Comparison of ENCODE assay signal across 28 cellular contexts in genomic region chr2:160940271-160940670, GRCh38.
DNase-seq lines count a peak whose midpoint lies in the region; ATAC-seq and TF ChIP-seq lines count a peak whose summit lies in the region.
"Had no signal": no experiment of that assay in that cellular context is flagged by ENCODE, and none has a peak within 500 bp of the region (broad histone marks: within the 10 kb centered on the region; RNA-seq: fewer than 3 reads in every experiment).

No MANE protein-coding gene starts in this region.

- TF ChIP-seq CTCF in fibroblast of mammary gland (conservative IDR thresholded peaks at IDR 0.05; ENCODE audit: control insufficient read depth, insufficient read depth, low read depth, low read length): no peak

- peaks cover 7% of the 10 kb centered on the region for H3K4me1 Mint-ChIP-seq in activated T-helper 2 cell treated with anti-CD3 and anti-CD28 coated beads, Interferon-gamma antibody, Interleukin-2, Interleukin-4, amounts not matched to agents 10 μg/mL and 5 μg/mL and 100 μg/mL, durations not matched to agents 14 hours and 24 hours and 36 hours (ENCODE audit: low read depth)
- peaks cover 25% of the 10 kb centered on the region for H3K4me1 Mint-ChIP-seq in activated CD4-positive, alpha-beta memory T cell treated with anti-CD3 and anti-CD28 coated beads for 36 hours (ENCODE audit: low read depth)

- CTCF ChIA-PET in activated CD4-positive, alpha-beta memory T cell treated with anti-CD3 and anti-CD28 coated beads for 36 hours (lab: Charles Lee): no interaction called here

- intact Hi-C loops in activated T-helper 2 cell treated with anti-CD3 and anti-CD28 coated beads, Interferon-gamma antibody, Interleukin-2, Interleukin-4, amounts not matched to agents 10 μg/mL and 5 μg/mL and 100 μg/mL, durations not matched to agents 14 hours and 24 hours and 36 hours (cut with micrococcal nuclease): no loop called here
- intact Hi-C loops in activated CD4-positive, alpha-beta memory T cell treated with anti-CD3 and anti-CD28 coated beads for 36 hours (cut with micrococcal nuclease): no loop called here

- H3K4me3 Mint-ChIP-seq in activated T-helper 2 cell treated with anti-CD3 and anti-CD28 coated beads, Interferon-gamma antibody, Interleukin-2, Interleukin-4, amounts not matched to agents 10 μg/mL and 5 μg/mL and 100 μg/mL, durations not matched to agents 14 hours and 24 hours and 36 hours (ENCODE audit: low read depth): no peak overlapping the region
- no peak overlapping the region for H3K4me3 Mint-ChIP-seq in activated CD4-positive, alpha-beta memory T cell treated with anti-CD3 and anti-CD28 coated beads for 36 hours
- H3K4me3 Mint-ChIP-seq: activated CD4-positive, alpha-beta memory T cell treated with anti-CD3 and anti-CD28 coated beads, Interleukin-2, amount 10 ng/mL, durations not matched to agents 7 days and 5 days; activated naive CD8-positive, alpha-beta T cell treated with anti-CD3 and anti-CD28 coated beads, Interleukin-2, amount 50 U/mL, for 24 hours; central memory CD8-positive, alpha-beta T cell; mesothelial cell of epicardium; T-cell had no signal

- POLR2A ChIA-PET in activated CD4-positive, alpha-beta memory T cell treated with anti-CD3 and anti-CD28 coated beads for 36 hours (lab: Charles Lee): no interaction called here

- no peak overlapping the region for H3K4me3 ChIP-seq in fibroblast of mammary gland (ENCODE audit: control insufficient read depth, low read depth, low read length)
- H3K4me3 ChIP-seq: psoas muscle, SJCRH30, suprapubic skin had no signal

- H3K27me3 Mint-ChIP-seq in activated T-helper 2 cell treated with anti-CD3 and anti-CD28 coated beads, Interferon-gamma antibody, Interleukin-2, Interleukin-4, amounts not matched to agents 10 μg/mL and 5 μg/mL and 100 μg/mL, durations not matched to agents 14 hours and 24 hours and 36 hours (ENCODE audit: low read depth): peaks cover 2% of the 10 kb centered on the region
- no peaks in the 10 kb centered on the region for H3K27me3 Mint-ChIP-seq in activated CD4-positive, alpha-beta memory T cell treated with anti-CD3 and anti-CD28 coated beads for 36 hours
- H3K27me3 Mint-ChIP-seq: activated CD4-positive, alpha-beta memory T cell treated with anti-CD3 and anti-CD28 coated beads, Interleukin-2, amount 10 ng/mL, durations not matched to agents 7 days and 5 days; activated naive CD8-positive, alpha-beta T cell treated with anti-CD3 and anti-CD28 coated beads, Interleukin-2, amount 50 U/mL, for 24 hours had no signal

- no peaks in the 10 kb centered on the region for H3K9me3 Mint-ChIP-seq in activated T-helper 2 cell treated with anti-CD3 and anti-CD28 coated beads, Interferon-gamma antibody, Interleukin-2, Interleukin-4, amounts not matched to agents 10 μg/mL and 5 μg/mL and 100 μg/mL, durations not matched to agents 14 hours and 24 hours and 36 hours
- no peaks in the 10 kb centered on the region for H3K9me3 Mint-ChIP-seq in activated CD4-positive, alpha-beta memory T cell treated with anti-CD3 and anti-CD28 coated beads for 36 hours
- H3K9me3 Mint-ChIP-seq: activated CD4-positive, alpha-beta memory T cell treated with anti-CD3 and anti-CD28 coated beads, Interleukin-2, amount 10 ng/mL, durations not matched to agents 7 days and 5 days; CD8-positive, alpha-beta memory T cell; central memory CD8-positive, alpha-beta T cell; naive B cell; T-cell had no signal

- H3K27ac Mint-ChIP-seq in activated T-helper 2 cell treated with anti-CD3 and anti-CD28 coated beads, Interferon-gamma antibody, Interleukin-2, Interleukin-4, amounts not matched to agents 10 μg/mL and 5 μg/mL and 100 μg/mL, durations not matched to agents 14 hours and 24 hours and 36 hours: no peak overlapping the region
- H3K27ac Mint-ChIP-seq in activated CD4-positive, alpha-beta memory T cell treated with anti-CD3 and anti-CD28 coated beads for 36 hours: no peak overlapping the region
- H3K27ac Mint-ChIP-seq: activated CD4-positive, alpha-beta memory T cell treated with anti-CD3 and anti-CD28 coated beads, Interleukin-2, amount 10 ng/mL, durations not matched to agents 7 days and 5 days; activated naive CD8-positive, alpha-beta T cell treated with anti-CD3 and anti-CD28 coated beads, Interleukin-2, amount 50 U/mL, for 24 hours; mesothelial cell of epicardium had no signal

- DNase-seq in AG08395 (ENCODE audit: low spot score): peak; percentile 26
- peak; percentile 26 for DNase-seq in RPMI7951 (ENCODE audit: low read depth)
- DNase-seq in fibroblast of mammary gland (ENCODE audit: low read depth): peak; percentile 49
- no peak for DNase-seq in activated T-helper 2 cell treated with anti-CD3 and anti-CD28 coated beads, Interferon-gamma antibody, Interleukin-2, Interleukin-4, amounts not matched to agents 10 μg/mL and 5 μg/mL and 100 μg/mL, durations not matched to agents 14 hours and 24 hours and 36 hours (ENCODE audit: low spot score)
- no peak for DNase-seq in T1000 (lab: John Stamatoyannopoulos, UW)
- DNase-seq in activated CD4-positive, alpha-beta memory T cell treated with anti-CD3 and anti-CD28 coated beads for 36 hours: no peak
- DNase-seq in GM19238 (ENCODE audit: insufficient read length, low spot score): no peak
- DNase-seq: activated CD4-positive, alpha-beta memory T cell treated with anti-CD3 and anti-CD28 coated beads, Interleukin-2, amount 10 ng/mL, durations not matched to agents 7 days and 5 days; activated gamma-delta T cell treated with Interleukin-2 at 50 U/mL for 16 hours; activated naive CD8-positive, alpha-beta T cell treated with anti-CD3 and anti-CD28 coated beads, Interleukin-2, amount 50 U/mL, for 24 hours; CD8-positive, alpha-beta memory T cell; dermis blood vessel endothelial cell; DMS 273 treated with DMSO at 0.1 percent for 48 hours; islet precursor cell; naive B cell; NCI-H1092; NCI-H187 treated with DMSO at 0.1 percent for 48 hours; NCI-H524 treated with DMSO at 0.1 percent for 48 hours; psoas muscle; SJCRH30; stimulated activated naive CD4-positive, alpha-beta T cell had no signal

- ATAC-seq in HG02798 (IDR thresholded peaks at IDR 0.05; ENCODE audit: poor library complexity, unreplicated experiment): peak; percentile 3
- ATAC-seq: activated CD4-positive, CD25-positive, alpha-beta regulatory T cell treated with anti-CD3 and anti-CD28 coated beads, Interleukin-2, amount 50 U/mL, for 24 hours; activated naive CD8-positive, alpha-beta T cell treated with anti-CD3 and anti-CD28 coated beads, Interleukin-2, amount 50 U/mL, for 24 hours; Panc1; psoas muscle had no signal

- no peaks in the 10 kb centered on the region for H3K36me3 Mint-ChIP-seq in activated T-helper 2 cell treated with anti-CD3 and anti-CD28 coated beads, Interferon-gamma antibody, Interleukin-2, Interleukin-4, amounts not matched to agents 10 μg/mL and 5 μg/mL and 100 μg/mL, durations not matched to agents 14 hours and 24 hours and 36 hours (ENCODE audit: low read depth)
- H3K36me3 Mint-ChIP-seq in activated CD4-positive, alpha-beta memory T cell treated with anti-CD3 and anti-CD28 coated beads for 36 hours: no peaks in the 10 kb centered on the region
- H3K36me3 Mint-ChIP-seq: CD8-positive, alpha-beta memory T cell; mesothelial cell of epicardium; naive B cell; T-cell had no signal

Comparison
In these comparisons a context has a peak if more than half of its experiments do, and no peak if none do; other contexts are left out.
1. DNase-seq: peak in AG08395 (single experiment), RPMI7951 (single experiment) and fibroblast of mammary gland (single experiment); none in activated T-helper 2 cell treated with anti-CD3 and anti-CD28 coated beads, Interferon-gamma antibody, Interleukin-2, Interleukin-4, amounts not matched to agents 10 μg/mL and 5 μg/mL and 100 μg/mL, durations not matched to agents 14 hours and 24 hours and 36 hours (single experiment), T1000 (single experiment), activated CD4-positive, alpha-beta memory T cell treated with anti-CD3 and anti-CD28 coated beads for 36 hours (single experiment) and GM19238 (single experiment).